In genomic region chr9:131773911-131774379, GRCh38 we compare ENCODE assay signal across 8 cellular contexts. TPM values are rescaled to one million over a fixed set of nuclear protein-coding genes. Genes with fewer than 3 reads are reported as not detected.
A peak's percentile ranks its signal among the peaks of the same experiment; 100 is the strongest.
DNase-seq lines count a peak whose midpoint lies in the region; ATAC-seq and TF ChIP-seq lines count a peak whose summit lies in the region.

No MANE protein-coding gene starts in this region.

- peak; percentile 9 for DNase-seq in NCI-H1436 (lab: John Stamatoyannopoulos, UW)
- no peak for DNase-seq in NCI-H1436 treated with DMSO at 0.1 percent for 48 hours (lab: John Stamatoyannopoulos, UW)
- peak; percentile 68 for DNase-seq in NCI-H2171 treated with DMSO at 0.1 percent for 48 hours (lab: John Stamatoyannopoulos, UW)
- peak; percentile 52 for DNase-seq in astrocyte of the spinal cord (ENCODE audit: low read depth, low spot score)
- DNase-seq in left lobe of liver (ENCODE audit: low spot score): peak; percentile 47

- TF ChIP-seq CTCF in astrocyte of the spinal cord (IDR thresholded peaks at IDR 0.05; ENCODE audit: low read depth, low read length): no peak

- no peak overlapping the region for H3K4me3 ChIP-seq in astrocyte of the spinal cord (ENCODE audit: low read depth, low read length)

- in situ Hi-C loops in astrocyte of the spinal cord (cut with HindIII; ENCODE audit: low sequenced_read_pairs): no loop called here

- ATAC-seq in left lobe of liver (peak; percentile 88), HG03565 (IDR thresholded peaks at IDR 0.05; ENCODE audit: unreplicated experiment) (no peak), HG03378 (IDR thresholded peaks at IDR 0.05; ENCODE audit: unreplicated experiment) (no peak), HG02759 (IDR thresholded peaks at IDR 0.05; ENCODE audit: unreplicated experiment) (no peak)

RNA-seq across cellular contexts. Expression of gene RAPGEF1, which starts 34.1 kb away (rescaled TPM):
- total RNA-seq in left lobe of liver: 36.9 TPM
